ENCODE assay signal across 9 cellular contexts in genomic region chrX:45767021-45767491, GRCh38.
DNase-seq lines count a peak whose midpoint lies in the region; ATAC-seq and TF ChIP-seq lines count a peak whose summit lies in the region.
"Had no signal": no experiment of that assay in that cellular context is flagged by ENCODE, and none has a peak within 500 bp of the region (broad histone marks: within the 10 kb centered on the region; RNA-seq: fewer than 3 reads in every experiment).

No MANE protein-coding gene starts in this region.

- peak overlapping the region in 3 of 4 donors; percentile 10 to 52 (median 40) for H3K4me3 ChIP-seq in tibial nerve

- peak overlapping the region; percentile 95 for H3K4me3 Mint-ChIP-seq in activated naive CD4-positive, alpha-beta T cell treated with anti-CD3 and anti-CD28 coated beads, Interleukin-2, amount 50 U/mL, for 24 hours
- no peak overlapping the region for H3K4me3 Mint-ChIP-seq in WTC11

- H3K9me3 ChIP-seq in tibial nerve, result no peaks in the 10 kb centered on the region

- peak overlapping the region in 3 of 4 donors; percentile 12 to 93 (median 87) for H3K27ac ChIP-seq in tibial nerve

- DNase-seq in activated naive CD4-positive, alpha-beta T cell treated with Interleukin-2 at 50 U/mL for 16 hours, result no peak
- DNase-seq in WTC11 (ENCODE audit: low spot score) (no peak), foreskin melanocyte (peak; percentile 68), tibial nerve (ENCODE audit: low spot score in 2 of 2) (no peak), superior temporal gyrus (ENCODE audit: extremely low spot score) (no peak)
- DNase-seq in effector CD4-positive, alpha-beta T cell, result no peak
- DNase-seq: MM.1S had no signal

- TF ChIP-seq EP300 in tibial nerve (IDR thresholded peaks at IDR 0.05), result peak in 1 of 2 donors; percentile 25

- POLR2A ChIA-PET in WTC11 (lab: Charles Lee), result no interaction called here

- TF ChIP-seq CTCF in WTC11 (IDR thresholded peaks at IDR 0.05), result no peak
- TF ChIP-seq CTCF in tibial nerve (IDR thresholded peaks at IDR 0.05), result no peak

- CTCF ChIA-PET in WTC11 (lab: Charles Lee), result no interaction called here

- H3K27me3 Mint-ChIP-seq in activated naive CD4-positive, alpha-beta T cell treated with anti-CD3 and anti-CD28 coated beads, Interleukin-2, amount 50 U/mL, for 24 hours, result no peaks in the 10 kb centered on the region
- H3K27me3 Mint-ChIP-seq in WTC11 (ENCODE audit: low read depth), result no peaks in the 10 kb centered on the region

- H3K9me3 Mint-ChIP-seq in activated naive CD4-positive, alpha-beta T cell treated with anti-CD3 and anti-CD28 coated beads, Interleukin-2, amount 50 U/mL, for 24 hours, result no peaks in the 10 kb centered on the region
- no peaks in the 10 kb centered on the region for H3K9me3 Mint-ChIP-seq in WTC11

- ATAC-seq in WTC11, result no peak
- no peak for ATAC-seq in HG02970 (IDR thresholded peaks at IDR 0.05; ENCODE audit: low FRiP score, unreplicated experiment)

- peaks cover 0 to 7% of the 10 kb centered on the region in 2 donors for H3K27me3 ChIP-seq in tibial nerve

- H3K27ac Mint-ChIP-seq in activated naive CD4-positive, alpha-beta T cell treated with anti-CD3 and anti-CD28 coated beads, Interleukin-2, amount 50 U/mL, for 24 hours, result peak overlapping the region; percentile 95
- H3K27ac Mint-ChIP-seq in WTC11, result peak overlapping the region; percentile 83

- peaks cover 25% of the 10 kb centered on the region for H3K36me3 Mint-ChIP-seq in activated naive CD4-positive, alpha-beta T cell treated with anti-CD3 and anti-CD28 coated beads, Interleukin-2, amount 50 U/mL, for 24 hours
- H3K36me3 Mint-ChIP-seq in WTC11, result peaks cover 4% of the 10 kb centered on the region; the same call in 1 of the 2 replicates

- H3K4me1 Mint-ChIP-seq in activated naive CD4-positive, alpha-beta T cell treated with anti-CD3 and anti-CD28 coated beads, Interleukin-2, amount 50 U/mL, for 24 hours, result peaks cover 43% of the 10 kb centered on the region
- H3K4me1 Mint-ChIP-seq in WTC11, result peaks cover 75% of the 10 kb centered on the region

- TF ChIP-seq POLR2A in tibial nerve (IDR thresholded peaks at IDR 0.05), result no peak

- peaks cover 0 to 7% (median 0%) of the 10 kb centered on the region in 4 donors for H3K4me1 ChIP-seq in tibial nerve

- no peaks in the 10 kb centered on the region for H3K36me3 ChIP-seq in tibial nerve

- WGBS in tibial nerve, 2 donors, result 35 to 38% methylated on average over 3 of the region's 3 CpGs

TF ChIP-seq in WTC11, 78 proteins besides CTCF, POLR2A, EP300 and RAD21:
- TF ChIP-seq ESRRA (CRISPR knock-in tag; IDR thresholded peaks at IDR 0.05; ENCODE audit: borderline replicate concordance) (no peak), NFYB (CRISPR knock-in tag; conservative IDR thresholded peaks at IDR 0.05; ENCODE audit: low read depth) (no peak), MLX (CRISPR knock-in tag; IDR thresholded peaks at IDR 0.05) (no peak), ATF3 (CRISPR knock-in tag; conservative IDR thresholded peaks at IDR 0.05) (no peak), ZNF232 (CRISPR knock-in tag; IDR thresholded peaks at IDR 0.05) (no peak), NR3C1 (CRISPR knock-in tag; conservative IDR thresholded peaks at IDR 0.05; ENCODE audit: low read depth) (no peak), PRDM15 (CRISPR knock-in tag; IDR thresholded peaks at IDR 0.05) (no peak), NFE2L1 (CRISPR knock-in tag; IDR thresholded peaks at IDR 0.05) (no peak), E2F5 (CRISPR knock-in tag; IDR thresholded peaks at IDR 0.05) (no peak)
